ENCODE assay signal across 1 cellular context in the genomic region with DNA sequence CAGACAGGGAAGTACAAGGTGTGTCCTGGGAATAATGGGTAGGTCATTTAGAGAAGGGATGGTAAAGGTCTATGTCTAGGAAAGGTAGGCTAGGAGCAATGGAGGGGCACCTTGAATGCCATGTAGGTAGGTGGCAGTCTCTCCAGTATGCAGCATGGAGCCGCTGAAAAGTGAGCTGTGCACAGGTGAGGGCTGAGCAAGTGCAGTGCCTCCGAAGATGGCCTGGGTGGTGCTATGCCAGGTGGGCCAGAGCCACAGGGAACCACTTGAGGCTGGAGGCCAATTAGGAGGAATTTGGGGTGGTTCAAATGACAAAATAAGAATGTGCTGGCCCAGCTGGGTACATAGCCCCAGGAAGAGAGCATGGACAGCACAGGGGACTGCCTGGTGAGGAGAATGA.
TF ChIP-seq lines count a peak whose summit lies in the region.

No MANE protein-coding gene starts in this region.

TF ChIP-seq in GM23338, 12 proteins besides CTCF, POLR2A, EP300 and RAD21 (continued from another document):
- TF ChIP-seq, protein P1, sequence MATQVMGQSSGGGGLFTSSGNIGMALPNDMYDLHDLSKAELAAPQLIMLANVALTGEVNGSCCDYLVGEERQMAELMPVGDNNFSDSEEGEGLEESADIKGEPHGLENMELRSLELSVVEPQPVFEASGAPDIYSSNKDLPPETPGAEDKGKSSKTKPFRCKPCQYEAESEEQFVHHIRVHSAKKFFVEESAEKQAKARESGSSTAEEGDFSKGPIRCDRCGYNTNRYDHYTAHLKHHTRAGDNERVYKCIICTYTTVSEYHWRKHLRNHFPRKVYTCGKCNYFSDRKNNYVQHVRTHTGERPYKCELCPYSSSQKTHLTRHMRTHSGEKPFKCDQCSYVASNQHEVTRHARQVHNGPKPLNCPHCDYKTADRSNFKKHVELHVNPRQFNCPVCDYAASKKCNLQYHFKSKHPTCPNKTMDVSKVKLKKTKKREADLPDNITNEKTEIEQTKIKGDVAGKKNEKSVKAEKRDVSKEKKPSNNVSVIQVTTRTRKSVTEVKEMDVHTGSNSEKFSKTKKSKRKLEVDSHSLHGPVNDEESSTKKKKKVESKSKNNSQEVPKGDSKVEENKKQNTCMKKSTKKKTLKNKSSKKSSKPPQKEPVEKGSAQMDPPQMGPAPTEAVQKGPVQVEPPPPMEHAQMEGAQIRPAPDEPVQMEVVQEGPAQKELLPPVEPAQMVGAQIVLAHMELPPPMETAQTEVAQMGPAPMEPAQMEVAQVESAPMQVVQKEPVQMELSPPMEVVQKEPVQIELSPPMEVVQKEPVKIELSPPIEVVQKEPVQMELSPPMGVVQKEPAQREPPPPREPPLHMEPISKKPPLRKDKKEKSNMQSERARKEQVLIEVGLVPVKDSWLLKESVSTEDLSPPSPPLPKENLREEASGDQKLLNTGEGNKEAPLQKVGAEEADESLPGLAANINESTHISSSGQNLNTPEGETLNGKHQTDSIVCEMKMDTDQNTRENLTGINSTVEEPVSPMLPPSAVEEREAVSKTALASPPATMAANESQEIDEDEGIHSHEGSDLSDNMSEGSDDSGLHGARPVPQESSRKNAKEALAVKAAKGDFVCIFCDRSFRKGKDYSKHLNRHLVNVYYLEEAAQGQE (IDR thresholded peaks at IDR 0.05; ENCODE audit: unreplicated experiment): no peak
- TF ChIP-seq EZH2 (IDR thresholded peaks at IDR 0.05; ENCODE audit: low read depth, unreplicated experiment) (no peak), STAT1 (IDR thresholded peaks at IDR 0.05; ENCODE audit: unreplicated experiment) (no peak), ZNF114 (CRISPR knock-in tag; IDR thresholded peaks at IDR 0.05) (no peak), NANOG (IDR thresholded peaks at IDR 0.05; ENCODE audit: borderline replicate concordance) (no peak)
- TF ChIP-seq, protein P2, sequence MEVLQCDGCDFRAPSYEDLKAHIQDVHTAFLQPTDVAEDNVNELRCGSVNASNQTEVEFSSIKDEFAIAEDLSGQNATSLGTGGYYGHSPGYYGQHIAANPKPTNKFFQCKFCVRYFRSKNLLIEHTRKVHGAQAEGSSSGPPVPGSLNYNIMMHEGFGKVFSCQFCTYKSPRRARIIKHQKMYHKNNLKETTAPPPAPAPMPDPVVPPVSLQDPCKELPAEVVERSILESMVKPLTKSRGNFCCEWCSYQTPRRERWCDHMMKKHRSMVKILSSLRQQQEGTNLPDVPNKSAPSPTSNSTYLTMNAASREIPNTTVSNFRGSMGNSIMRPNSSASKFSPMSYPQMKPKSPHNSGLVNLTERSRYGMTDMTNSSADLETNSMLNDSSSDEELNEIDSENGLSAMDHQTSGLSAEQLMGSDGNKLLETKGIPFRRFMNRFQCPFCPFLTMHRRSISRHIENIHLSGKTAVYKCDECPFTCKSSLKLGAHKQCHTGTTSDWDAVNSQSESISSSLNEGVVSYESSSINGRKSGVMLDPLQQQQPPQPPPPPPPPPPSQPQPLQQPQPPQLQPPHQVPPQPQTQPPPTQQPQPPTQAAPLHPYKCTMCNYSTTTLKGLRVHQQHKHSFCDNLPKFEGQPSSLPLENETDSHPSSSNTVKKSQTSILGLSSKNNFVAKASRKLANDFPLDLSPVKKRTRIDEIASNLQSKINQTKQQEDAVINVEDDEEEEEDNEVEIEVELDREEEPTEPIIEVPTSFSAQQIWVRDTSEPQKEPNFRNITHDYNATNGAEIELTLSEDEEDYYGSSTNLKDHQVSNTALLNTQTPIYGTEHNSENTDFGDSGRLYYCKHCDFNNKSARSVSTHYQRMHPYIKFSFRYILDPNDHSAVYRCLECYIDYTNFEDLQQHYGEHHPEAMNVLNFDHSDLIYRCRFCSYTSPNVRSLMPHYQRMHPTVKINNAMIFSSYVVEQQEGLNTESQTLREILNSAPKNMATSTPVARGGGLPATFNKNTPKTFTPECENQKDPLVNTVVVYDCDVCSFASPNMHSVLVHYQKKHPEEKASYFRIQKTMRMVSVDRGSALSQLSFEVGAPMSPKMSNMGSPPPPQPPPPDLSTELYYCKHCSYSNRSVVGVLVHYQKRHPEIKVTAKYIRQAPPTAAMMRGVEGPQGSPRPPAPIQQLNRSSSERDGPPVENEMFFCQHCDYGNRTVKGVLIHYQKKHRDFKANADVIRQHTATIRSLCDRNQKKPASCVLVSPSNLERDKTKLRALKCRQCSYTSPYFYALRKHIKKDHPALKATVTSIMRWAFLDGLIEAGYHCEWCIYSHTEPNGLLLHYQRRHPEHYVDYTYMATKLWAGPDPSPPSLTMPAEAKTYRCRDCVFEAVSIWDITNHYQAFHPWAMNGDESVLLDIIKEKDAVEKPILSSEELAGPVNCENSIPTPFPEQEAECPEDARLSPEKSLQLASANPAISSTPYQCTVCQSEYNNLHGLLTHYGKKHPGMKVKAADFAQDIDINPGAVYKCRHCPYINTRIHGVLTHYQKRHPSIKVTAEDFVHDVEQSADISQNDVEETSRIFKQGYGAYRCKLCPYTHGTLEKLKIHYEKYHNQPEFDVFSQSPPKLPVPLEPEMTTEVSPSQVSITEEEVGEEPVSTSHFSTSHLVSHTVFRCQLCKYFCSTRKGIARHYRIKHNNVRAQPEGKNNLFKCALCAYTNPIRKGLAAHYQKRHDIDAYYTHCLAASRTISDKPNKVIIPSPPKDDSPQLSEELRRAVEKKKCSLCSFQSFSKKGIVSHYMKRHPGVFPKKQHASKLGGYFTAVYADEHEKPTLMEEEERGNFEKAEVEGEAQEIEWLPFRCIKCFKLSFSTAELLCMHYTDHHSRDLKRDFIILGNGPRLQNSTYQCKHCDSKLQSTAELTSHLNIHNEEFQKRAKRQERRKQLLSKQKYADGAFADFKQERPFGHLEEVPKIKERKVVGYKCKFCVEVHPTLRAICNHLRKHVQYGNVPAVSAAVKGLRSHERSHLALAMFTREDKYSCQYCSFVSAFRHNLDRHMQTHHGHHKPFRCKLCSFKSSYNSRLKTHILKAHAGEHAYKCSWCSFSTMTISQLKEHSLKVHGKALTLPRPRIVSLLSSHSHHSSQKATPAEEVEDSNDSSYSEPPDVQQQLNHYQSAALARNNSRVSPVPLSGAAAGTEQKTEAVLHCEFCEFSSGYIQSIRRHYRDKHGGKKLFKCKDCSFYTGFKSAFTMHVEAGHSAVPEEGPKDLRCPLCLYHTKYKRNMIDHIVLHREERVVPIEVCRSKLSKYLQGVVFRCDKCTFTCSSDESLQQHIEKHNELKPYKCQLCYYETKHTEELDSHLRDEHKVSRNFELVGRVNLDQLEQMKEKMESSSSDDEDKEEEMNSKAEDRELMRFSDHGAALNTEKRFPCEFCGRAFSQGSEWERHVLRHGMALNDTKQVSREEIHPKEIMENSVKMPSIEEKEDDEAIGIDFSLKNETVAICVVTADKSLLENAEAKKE (CRISPR knock-in tag; IDR thresholded peaks at IDR 0.05): no peak
